ENCODE assay signal across 7 cellular contexts in genomic region chr4:124658795-124659194, GRCh38.
"Had no signal": no experiment of that assay in that cellular context is flagged by ENCODE, and none has a peak within 500 bp of the region (broad histone marks: within the 10 kb centered on the region; RNA-seq: fewer than 3 reads in every experiment).

No MANE protein-coding gene starts in this region.

- ATAC-seq: GM12878 had no signal

- DNase-seq: GDM1, GF-D8 had no signal

- FAIRE-seq: GM12878, GM12891, GM12892, GM18507, GM19239 had no signal

- H3K4me3 ChIP-seq: GM12878 had no signal
